ENCODE assay signal across 20 cellular contexts in genomic region chr3:170494766-170495165, GRCh38.
DNase-seq lines count a peak whose midpoint lies in the region; ATAC-seq, FAIRE-seq and TF ChIP-seq lines count a peak whose summit lies in the region.
"Had no signal": no experiment of that assay in that cellular context is flagged by ENCODE, and none has a peak within 500 bp of the region (broad histone marks: within the 10 kb centered on the region; RNA-seq: fewer than 3 reads in every experiment).

No MANE protein-coding gene starts in this region.

- peaks cover 4% of the 10 kb centered on the region for H3K4me1 Mint-ChIP-seq in astrocyte (ENCODE audit: low read depth, unreplicated experiment)
- H3K4me1 Mint-ChIP-seq in activated T-cell treated with anti-CD3 and anti-CD28 coated beads, Interleukin-2, amount 50 U/mL, for 72 hours (ENCODE audit: low read depth) = no peaks in the 10 kb centered on the region

- H3K4me3 Mint-ChIP-seq in astrocyte (ENCODE audit: unreplicated experiment) = no peak overlapping the region
- H3K4me3 Mint-ChIP-seq in activated T-cell treated with anti-CD3 and anti-CD28 coated beads, Interleukin-2, amount 50 U/mL, for 72 hours = no peak overlapping the region

- no peak for TF ChIP-seq CTCF in astrocyte (IDR thresholded peaks at IDR 0.05; ENCODE audit: insufficient read depth, low read depth, low read length)
- TF ChIP-seq CTCF in foreskin fibroblast (IDR thresholded peaks at IDR 0.05; ENCODE audit: low read depth, low read length) = no peak
- no peak for TF ChIP-seq CTCF in osteoblast (IDR thresholded peaks at IDR 0.05; ENCODE audit: extremely low read depth, low read depth, low read length)
- TF ChIP-seq CTCF in vagina (IDR thresholded peaks at IDR 0.05) = no peak

- H4K20me1 ChIP-seq in astrocyte (ENCODE audit: insufficient read depth, low read length) (no peaks in the 10 kb centered on the region), osteoblast (ENCODE audit: insufficient read depth, low read length) (no peaks in the 10 kb centered on the region)

- no peak overlapping the region for H3K4me3 ChIP-seq in astrocyte (ENCODE audit: insufficient read depth, low read depth, low read length)
- H3K4me3 ChIP-seq in foreskin fibroblast (ENCODE audit: low read depth in 1 of 2, low read length in 2 of 2) = no peak overlapping the region
- H3K4me3 ChIP-seq in osteoblast (ENCODE audit: insufficient read depth, low read length) = no peak overlapping the region
- no peak overlapping the region for H3K4me3 ChIP-seq in vagina
- H3K4me3 ChIP-seq: PC-9, SJSA1 had no signal

- H2AFZ ChIP-seq in astrocyte (ENCODE audit: low read depth, low read length) (no peak overlapping the region), osteoblast (ENCODE audit: low read length) (no peak overlapping the region)
- H2AFZ ChIP-seq: PC-9 had no signal

- intact Hi-C loops in vagina (cut with DNase I) = no loop called here

- FAIRE-seq in astrocyte (lab: Jason Lieb, UNC) = no peak
- FAIRE-seq: GM12891 had no signal

- no peaks in the 10 kb centered on the region for H3K36me3 ChIP-seq in astrocyte (ENCODE audit: insufficient read depth, low read length)
- no peaks in the 10 kb centered on the region for H3K36me3 ChIP-seq in osteoblast (ENCODE audit: insufficient read depth, low read length)
- no peaks in the 10 kb centered on the region for H3K36me3 ChIP-seq in vagina
- H3K36me3 ChIP-seq: SJSA1 had no signal

- H3K4me1 ChIP-seq in astrocyte (ENCODE audit: insufficient read depth, low read length) (peaks cover 12% of the 10 kb centered on the region), osteoblast (ENCODE audit: insufficient read depth, low read length) (peaks cover 9% of the 10 kb centered on the region), vagina (no peaks in the 10 kb centered on the region)

- H3K4me2 ChIP-seq in astrocyte (ENCODE audit: low read length) (no peak overlapping the region), osteoblast (ENCODE audit: insufficient read depth, low read length) (no peak overlapping the region)
- H3K4me2 ChIP-seq: PC-9 had no signal

- TF ChIP-seq POLR2A in vagina (IDR thresholded peaks at IDR 0.05) = no peak

- no peaks in the 10 kb centered on the region for H3K9me3 Mint-ChIP-seq in astrocyte (ENCODE audit: unreplicated experiment)
- no peaks in the 10 kb centered on the region for H3K9me3 Mint-ChIP-seq in activated T-cell treated with anti-CD3 and anti-CD28 coated beads, Interleukin-2, amount 50 U/mL, for 72 hours

- H3K27me3 Mint-ChIP-seq in astrocyte (ENCODE audit: low read depth, unreplicated experiment) = peaks cover 4% of the 10 kb centered on the region
- no peaks in the 10 kb centered on the region for H3K27me3 Mint-ChIP-seq in activated T-cell treated with anti-CD3 and anti-CD28 coated beads, Interleukin-2, amount 50 U/mL, for 72 hours (ENCODE audit: low read depth)

- H3K27ac Mint-ChIP-seq in astrocyte (ENCODE audit: unreplicated experiment) = no peak overlapping the region
- no peak overlapping the region for H3K27ac Mint-ChIP-seq in activated T-cell treated with anti-CD3 and anti-CD28 coated beads, Interleukin-2, amount 50 U/mL, for 72 hours

- H3K9me3 ChIP-seq in astrocyte (ENCODE audit: insufficient read depth, low read depth, low read length) = no peaks in the 10 kb centered on the region
- no peaks in the 10 kb centered on the region for H3K9me3 ChIP-seq in osteoblast (ENCODE audit: low read depth, low read length)
- H3K9me3 ChIP-seq in vagina = no peaks in the 10 kb centered on the region
- H3K9me3 ChIP-seq: SJSA1 had no signal

- no peak overlapping the region for H3K9ac ChIP-seq in astrocyte (ENCODE audit: low read length)

- peak; percentile 55 for DNase-seq in astrocyte (ENCODE audit: low read depth)
- DNase-seq in foreskin fibroblast = peak; percentile 55 to 67
- DNase-seq in osteoblast (ENCODE audit: insufficient read length, low spot score, missing footprints) = peak; percentile 75
- no peak for DNase-seq in activated T-cell treated with anti-CD3 and anti-CD28 coated beads, Interleukin-2, amount 50 U/mL, for 72 hours
- DNase-seq in vagina (ENCODE audit: extremely low spot score in 2 of 2) = no peak
- DNase-seq in HT-29 (ENCODE audit: low spot score) = no peak
- no peak for DNase-seq in NCI-H1092 treated with DMSO at 0.1 percent for 48 hours (lab: John Stamatoyannopoulos, UW)
- DNase-seq: ACHN, Calu3, DMS79 treated with DMSO at 0.1 percent for 48 hours, GF-D8, Karpas-422, NCI-H2029, NCI-H446 treated with DMSO at 0.1 percent for 48 hours, NCI-H526, PC-9 had no signal

- H3K79me2 ChIP-seq in astrocyte (ENCODE audit: insufficient read depth, low read length) (no peaks in the 10 kb centered on the region), osteoblast (ENCODE audit: insufficient read depth, low read length) (no peaks in the 10 kb centered on the region)

- H3K27me3 ChIP-seq in astrocyte (ENCODE audit: insufficient read depth, low read length) (no peaks in the 10 kb centered on the region), osteoblast (ENCODE audit: insufficient read depth, low read length) (no peaks in the 10 kb centered on the region), vagina (no peaks in the 10 kb centered on the region)
- H3K27me3 ChIP-seq: SJSA1 had no signal

- no peaks in the 10 kb centered on the region for H3K36me3 Mint-ChIP-seq in astrocyte (ENCODE audit: low read depth, unreplicated experiment)
- H3K36me3 Mint-ChIP-seq in activated T-cell treated with anti-CD3 and anti-CD28 coated beads, Interleukin-2, amount 50 U/mL, for 72 hours (ENCODE audit: insufficient read depth in 2 of 2) = no peaks in the 10 kb centered on the region

- H3K27ac ChIP-seq in astrocyte (ENCODE audit: low read depth, low read length) = no peak overlapping the region
- peak overlapping the region; percentile 62 for H3K27ac ChIP-seq in osteoblast (ENCODE audit: low read depth, low read length)
- H3K27ac ChIP-seq in vagina = no peak overlapping the region
- H3K27ac ChIP-seq: PC-9, SJSA1 had no signal

- no peak for ATAC-seq in activated T-cell treated with anti-CD3 and anti-CD28 coated beads, Interleukin-2, amount 50 U/mL, for 72 hours (replicated peaks in 1 of 2)
- ATAC-seq: HCT116, Right ventricle myocardium inferior had no signal

Comparison
In these comparisons a context has a peak if more than half of its experiments do, and no peak if none do; other contexts are left out.
1. DNase-seq: peak in astrocyte (single experiment), foreskin fibroblast (2 of 2) and osteoblast (single experiment); none in activated T-cell treated with anti-CD3 and anti-CD28 coated beads, Interleukin-2, amount 50 U/mL, for 72 hours (0 of 2), vagina (0 of 2), HT-29 (single experiment) and NCI-H1092 treated with DMSO at 0.1 percent for 48 hours (single experiment).